17 cellular contexts compared by ENCODE assay signal in the genomic region with DNA sequence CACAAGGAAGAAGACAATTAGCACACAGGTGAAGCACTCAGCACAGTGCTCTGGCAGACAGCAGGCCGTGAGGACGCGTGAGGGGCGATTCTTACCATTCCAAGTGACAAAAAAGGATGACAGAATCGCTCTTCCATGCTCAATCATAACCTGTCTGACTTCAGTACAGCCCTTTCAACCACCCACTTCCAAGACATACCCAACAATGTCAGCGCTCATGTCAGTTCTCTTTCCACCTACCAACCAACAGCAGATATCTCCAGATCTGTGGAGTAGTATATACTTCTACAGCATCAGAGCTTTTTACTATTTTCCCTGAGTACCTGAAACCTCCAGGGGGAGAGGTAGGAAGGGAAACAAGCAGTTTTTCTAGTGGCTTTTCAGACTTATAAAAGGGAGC. TPM values are rescaled to one million over a fixed set of nuclear protein-coding genes. Genes with fewer than 3 reads are reported as not detected.
DNase-seq lines count a peak whose midpoint lies in the region; ATAC-seq and TF ChIP-seq lines count a peak whose summit lies in the region.
"Had no signal": no experiment of that assay in that cellular context is flagged by ENCODE, and none has a peak within 500 bp of the region (broad histone marks: within the 10 kb centered on the region; RNA-seq: fewer than 3 reads in every experiment).

No MANE protein-coding gene starts in this region.

- ATAC-seq in activated naive CD8-positive, alpha-beta T cell treated with anti-CD3 and anti-CD28 coated beads, Interleukin-2, amount 50 U/mL, for 24 hours: no peak
- no peak for ATAC-seq in naive thymus-derived CD8-positive, alpha-beta T cell
- ATAC-seq: CD8-positive, alpha-beta T cell had no signal

- no peak for DNase-seq in activated naive CD8-positive, alpha-beta T cell treated with anti-CD3 and anti-CD28 coated beads, Interleukin-2, amount 50 U/mL, for 24 hours
- DNase-seq in caudate nucleus (lab: John Stamatoyannopoulos, UW): peak in 4 of 61 donors; percentile 2 to 52 (median 23)
- no peak for DNase-seq in naive thymus-derived CD8-positive, alpha-beta T cell
- DNase-seq in putamen (ENCODE audit: low spot score): peak; percentile 34
- DNase-seq in G401 (ENCODE audit: low spot score): no peak
- DNase-seq in vagina (ENCODE audit: extremely low spot score in 2 of 2): no peak
- DNase-seq in ecto neural progenitor cell (ENCODE audit: low spot score): no peak
- DNase-seq: 8988T; CD8-positive, alpha-beta T cell; DMS 273 treated with DMSO at 0.1 percent for 48 hours; DMS53; DND-41; EL; HCEC 1CT had no signal

- no peaks in the 10 kb centered on the region for H3K9me3 ChIP-seq in vagina
- H3K9me3 ChIP-seq: BLaER1 had no signal

- no peaks in the 10 kb centered on the region for H3K27me3 ChIP-seq in vagina
- H3K27me3 ChIP-seq: BLaER1 had no signal

- no peak for TF ChIP-seq POLR2A in vagina (IDR thresholded peaks at IDR 0.05)

- H3K36me3 ChIP-seq in vagina: peaks cover 0 to 67% of the 10 kb centered on the region in 2 donors

- H3K9me3 Mint-ChIP-seq in activated naive CD8-positive, alpha-beta T cell (ENCODE audit: low read depth): no peaks in the 10 kb centered on the region
- no peaks in the 10 kb centered on the region for H3K9me3 Mint-ChIP-seq in activated naive CD8-positive, alpha-beta T cell treated with anti-CD3 and anti-CD28 coated beads, Interleukin-2, amount 50 U/mL, for 24 hours
- H3K9me3 Mint-ChIP-seq in naive thymus-derived CD8-positive, alpha-beta T cell: no peaks in the 10 kb centered on the region
- H3K9me3 Mint-ChIP-seq: CD14-positive monocyte; CD8-positive, alpha-beta T cell had no signal

- peaks cover 19% of the 10 kb centered on the region for H3K36me3 Mint-ChIP-seq in activated naive CD8-positive, alpha-beta T cell
- H3K36me3 Mint-ChIP-seq in activated naive CD8-positive, alpha-beta T cell treated with anti-CD3 and anti-CD28 coated beads, Interleukin-2, amount 50 U/mL, for 24 hours (ENCODE audit: low read depth): peaks cover 17% of the 10 kb centered on the region
- peaks cover 0 to 88% (median 34%) of the 10 kb centered on the region in 3 donors for H3K36me3 Mint-ChIP-seq in naive thymus-derived CD8-positive, alpha-beta T cell

- peak overlapping the region; percentile 28 for H3K27ac Mint-ChIP-seq in activated naive CD8-positive, alpha-beta T cell
- no peak overlapping the region for H3K27ac Mint-ChIP-seq in activated naive CD8-positive, alpha-beta T cell treated with anti-CD3 and anti-CD28 coated beads, Interleukin-2, amount 50 U/mL, for 24 hours
- H3K27ac Mint-ChIP-seq in naive thymus-derived CD8-positive, alpha-beta T cell: peak overlapping the region in 7 of 10 donors; percentile 3 to 53 (median 24)

- H3K27me3 Mint-ChIP-seq in activated naive CD8-positive, alpha-beta T cell: no peaks in the 10 kb centered on the region
- H3K27me3 Mint-ChIP-seq in activated naive CD8-positive, alpha-beta T cell treated with anti-CD3 and anti-CD28 coated beads, Interleukin-2, amount 50 U/mL, for 24 hours: no peaks in the 10 kb centered on the region
- no peaks in the 10 kb centered on the region for H3K27me3 Mint-ChIP-seq in naive thymus-derived CD8-positive, alpha-beta T cell

- peak overlapping the region; percentile 30 for H3K27ac ChIP-seq in caudate nucleus (ENCODE audit: low read depth, low read length)
- H3K27ac ChIP-seq in vagina: no peak overlapping the region
- H3K27ac ChIP-seq: BLaER1 had no signal

- no peak overlapping the region for H3K4me3 ChIP-seq in vagina
- H3K4me3 ChIP-seq: BLaER1 had no signal

- in situ Hi-C loops in G401 (cut with HindIII; ENCODE audit: low sequenced_read_pairs): no loop called here

- intact Hi-C loops in vagina (cut with DNase I): loop anchor here (10.0 kb wide), 1 partner anchor 294 kb away; a partner anchor contains a TSS

- H3K4me3 Mint-ChIP-seq in activated naive CD8-positive, alpha-beta T cell: no peak overlapping the region
- H3K4me3 Mint-ChIP-seq in activated naive CD8-positive, alpha-beta T cell treated with anti-CD3 and anti-CD28 coated beads, Interleukin-2, amount 50 U/mL, for 24 hours: no peak overlapping the region
- no peak overlapping the region for H3K4me3 Mint-ChIP-seq in naive thymus-derived CD8-positive, alpha-beta T cell
- H3K4me3 Mint-ChIP-seq: CD14-positive monocyte; CD8-positive, alpha-beta T cell had no signal

- peaks cover 18% of the 10 kb centered on the region for H3K4me1 Mint-ChIP-seq in activated naive CD8-positive, alpha-beta T cell (ENCODE audit: low read depth)
- H3K4me1 Mint-ChIP-seq in activated naive CD8-positive, alpha-beta T cell treated with anti-CD3 and anti-CD28 coated beads, Interleukin-2, amount 50 U/mL, for 24 hours: peaks cover 5% of the 10 kb centered on the region
- peaks cover 9 to 30% (median 17%) of the 10 kb centered on the region in 4 donors for H3K4me1 Mint-ChIP-seq in naive thymus-derived CD8-positive, alpha-beta T cell
- H3K4me1 Mint-ChIP-seq: CD14-positive monocyte had no signal

- no peaks in the 10 kb centered on the region for H3K4me1 ChIP-seq in vagina
- H3K4me1 ChIP-seq: BLaER1 had no signal

- no peak for TF ChIP-seq CTCF in vagina (IDR thresholded peaks at IDR 0.05)

- POLR2A ChIA-PET in naive thymus-derived CD8-positive, alpha-beta T cell (lab: Charles Lee): no interaction called here

RNA-seq across cellular contexts. Expression of a gene that starts 40.2 kb away (rescaled TPM):
- total RNA-seq in naive thymus-derived CD8-positive, alpha-beta T cell: 10 to 100 TPM; 49.7 to 51.2 TPM
- polyA plus RNA-seq in naive thymus-derived CD8-positive, alpha-beta T cell: 10 to 100 TPM in 1 of 3 donors, 1 to 10 TPM in 2; 6.1 to 22.3 (median 8.0) TPM
- 17.5 and 28.8 TPM in 2 replicates for total RNA-seq in G401 (2014; rRNA removed; shearing (Covaris generic))
- total RNA-seq in vagina: 18.4 TPM

RNA-seq across cellular contexts. Expression of a gene that starts 40.7 kb away (rescaled TPM):
- 100 to 1,000 TPM; 161 to 170 TPM for total RNA-seq in naive thymus-derived CD8-positive, alpha-beta T cell
- 10 to 100 TPM; 19.0 to 27.2 (median 19.4) TPM for polyA plus RNA-seq in naive thymus-derived CD8-positive, alpha-beta T cell
- 34.4 and 41.8 TPM in 2 replicates for total RNA-seq in G401 (2014; rRNA removed; shearing (Covaris generic))
- total RNA-seq in vagina: 85.0 TPM
